ENCODE assay signal across 13 cellular contexts in the genomic region with DNA sequence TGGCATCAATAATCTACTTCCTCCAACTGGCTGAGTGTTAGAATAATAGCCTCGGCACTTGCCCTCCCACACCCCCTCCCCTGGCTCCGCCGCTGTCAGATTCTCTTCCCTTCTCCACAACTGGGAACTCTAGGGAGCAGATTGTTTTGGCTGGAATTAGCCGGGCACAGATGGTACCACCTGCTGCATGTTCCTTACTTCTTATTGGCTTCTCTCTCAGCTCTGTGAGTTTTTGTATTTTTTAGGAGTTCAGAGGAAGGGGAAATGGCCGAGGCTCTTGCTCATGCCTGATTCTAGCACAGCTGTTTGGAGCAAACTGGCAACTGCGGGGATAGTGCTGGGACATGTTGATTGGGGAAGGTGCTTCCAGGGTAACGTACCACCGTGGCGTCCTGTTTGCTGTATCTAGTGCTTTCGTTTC.
DNase-seq lines count a peak whose midpoint lies in the region; ATAC-seq, FAIRE-seq and TF ChIP-seq lines count a peak whose summit lies in the region.
"Had no signal": no experiment of that assay in that cellular context is flagged by ENCODE, and none has a peak within 500 bp of the region (broad histone marks: within the 10 kb centered on the region; RNA-seq: fewer than 3 reads in every experiment).

No MANE protein-coding gene starts in this region.

- no peak overlapping the region for H3K56ac ChIP-seq in mesendoderm (ENCODE audit: low read length)

- H3K27me3 ChIP-seq in mesendoderm (ENCODE audit: insufficient read depth, low read length, poor library complexity) (no peaks in the 10 kb centered on the region), upper lobe of left lung (no peaks in the 10 kb centered on the region)
- H3K27me3 ChIP-seq: vagina had no signal

- H3K27ac ChIP-seq in mesendoderm (ENCODE audit: low read depth, low read length), result no peak overlapping the region
- peak overlapping the region; percentile 4 to 69 (median 48) for H3K27ac ChIP-seq in upper lobe of left lung
- H3K27ac ChIP-seq: parathyroid adenoma, vagina had no signal

- H4K8ac ChIP-seq in mesendoderm (ENCODE audit: low read depth, low read length), result peak overlapping the region; percentile 81

- no peak overlapping the region for H3K23ac ChIP-seq in mesendoderm (ENCODE audit: low read length)

- H4K5ac ChIP-seq in mesendoderm (ENCODE audit: low read length), result no peak overlapping the region

- H2BK15ac ChIP-seq in mesendoderm (replicated peaks; ENCODE audit: low read depth), result no peak overlapping the region

- H3K79me1 ChIP-seq in mesendoderm (ENCODE audit: low read length), result no peaks in the 10 kb centered on the region

- H3K79me2 ChIP-seq in mesendoderm (ENCODE audit: control insufficient read depth, insufficient read depth, low read length), result no peaks in the 10 kb centered on the region
- H3K79me2 ChIP-seq: parathyroid adenoma had no signal

- no peaks in the 10 kb centered on the region for H3K36me3 ChIP-seq in mesendoderm (ENCODE audit: control insufficient read depth, insufficient read depth, low read length)
- H3K36me3 ChIP-seq in upper lobe of left lung, result no peaks in the 10 kb centered on the region
- H3K36me3 ChIP-seq: vagina had no signal

- no peak overlapping the region for H2BK120ac ChIP-seq in mesendoderm (ENCODE audit: low read depth, low read length)

- no peak overlapping the region for H3K9ac ChIP-seq in mesendoderm (ENCODE audit: low read length)
- H3K9ac ChIP-seq: parathyroid adenoma had no signal

- H3K4me2 ChIP-seq in mesendoderm (ENCODE audit: low read length), result no peak overlapping the region

- no peak overlapping the region for H3K4me3 ChIP-seq in mesendoderm (ENCODE audit: low read length)
- peak overlapping the region in 2 of 4 donors; percentile 9 to 26 for H3K4me3 ChIP-seq in upper lobe of left lung
- H3K4me3 ChIP-seq: vagina had no signal

- H3K4me1 ChIP-seq in mesendoderm (ENCODE audit: control insufficient read depth, low read depth, low read length) (peaks cover 4% of the 10 kb centered on the region), upper lobe of left lung (peaks cover 0 to 21% (median 15%) of the 10 kb centered on the region in 4 donors)
- H3K4me1 ChIP-seq: parathyroid adenoma, vagina had no signal

- no peak for TF ChIP-seq POLR2A in upper lobe of left lung (IDR thresholded peaks at IDR 0.05)

- DNase-seq in NCI-H82 treated with DMSO at 0.1 percent for 48 hours (lab: John Stamatoyannopoulos, UW; ENCODE audit: unreplicated experiment) (peak; percentile 60), dermis blood vessel endothelial cell (peak; percentile 65), mesendoderm (no peak), upper lobe of left lung (peak in 1 of 2 donors; percentile 26), NCI-H146 (lab: John Stamatoyannopoulos, UW) (no peak), RCC 7860 (ENCODE audit: low spot score) (no peak)
- DNase-seq in stimulated activated CD4-positive, alpha-beta T cell treated with anti-CD3 and anti-CD28 coated beads, Interleukin-2, amount 100 ng/mL, for 24 hours, result no peak
- DNase-seq: activated CD8-positive, alpha-beta memory T cell treated with anti-CD3 and anti-CD28 coated beads, Interleukin-2, amount 50 U/mL, for 4 hours; MV-4-11; T-helper 2 cell had no signal

- peak overlapping the region; percentile 23 for H3K18ac ChIP-seq in mesendoderm (ENCODE audit: low read length)

- TF ChIP-seq EP300 in upper lobe of left lung (IDR thresholded peaks at IDR 0.05), result no peak

- H3K4ac ChIP-seq in mesendoderm (ENCODE audit: low read depth, low read length), result no peak overlapping the region

- no peaks in the 10 kb centered on the region for H3K9me3 ChIP-seq in upper lobe of left lung
- H3K9me3 ChIP-seq: vagina had no signal

- H2BK5ac ChIP-seq in mesendoderm (ENCODE audit: low read length), result no peak overlapping the region

- H2AK5ac ChIP-seq in mesendoderm (ENCODE audit: low read length), result no peak overlapping the region

- ATAC-seq in upper lobe of left lung (ENCODE audit: low FRiP score in 2 of 2), result peak; percentile 25 to 44

- TF ChIP-seq CTCF in upper lobe of left lung (IDR thresholded peaks at IDR 0.05), result no peak

- no CpG with 5 or more reads among the region's 10 CpGs for WGBS in mesendoderm (ENCODE audit: extremely low coverage, insufficient coverage, low lambda C conversion rate)
- WGBS in upper lobe of left lung, 2 donors, result 27 to 31% methylated on average over 10 of the region's 10 CpGs

- FAIRE-seq in RCC 7860 (lab: Jason Lieb, UNC), result no peak
- FAIRE-seq: GM12892 had no signal

Comparison
In these comparisons a context has a peak if more than half of its experiments do, and no peak if none do; other contexts are left out.
1. DNase-seq: peak in NCI-H82 treated with DMSO at 0.1 percent for 48 hours (single experiment) and dermis blood vessel endothelial cell (single experiment); none in mesendoderm (single experiment), NCI-H146 (single experiment), RCC 7860 (single experiment) and stimulated activated CD4-positive, alpha-beta T cell treated with anti-CD3 and anti-CD28 coated beads, Interleukin-2, amount 100 ng/mL, for 24 hours (0 of 2).